Comparison of ENCODE assay signal across 1 cellular context in the genomic region with DNA sequence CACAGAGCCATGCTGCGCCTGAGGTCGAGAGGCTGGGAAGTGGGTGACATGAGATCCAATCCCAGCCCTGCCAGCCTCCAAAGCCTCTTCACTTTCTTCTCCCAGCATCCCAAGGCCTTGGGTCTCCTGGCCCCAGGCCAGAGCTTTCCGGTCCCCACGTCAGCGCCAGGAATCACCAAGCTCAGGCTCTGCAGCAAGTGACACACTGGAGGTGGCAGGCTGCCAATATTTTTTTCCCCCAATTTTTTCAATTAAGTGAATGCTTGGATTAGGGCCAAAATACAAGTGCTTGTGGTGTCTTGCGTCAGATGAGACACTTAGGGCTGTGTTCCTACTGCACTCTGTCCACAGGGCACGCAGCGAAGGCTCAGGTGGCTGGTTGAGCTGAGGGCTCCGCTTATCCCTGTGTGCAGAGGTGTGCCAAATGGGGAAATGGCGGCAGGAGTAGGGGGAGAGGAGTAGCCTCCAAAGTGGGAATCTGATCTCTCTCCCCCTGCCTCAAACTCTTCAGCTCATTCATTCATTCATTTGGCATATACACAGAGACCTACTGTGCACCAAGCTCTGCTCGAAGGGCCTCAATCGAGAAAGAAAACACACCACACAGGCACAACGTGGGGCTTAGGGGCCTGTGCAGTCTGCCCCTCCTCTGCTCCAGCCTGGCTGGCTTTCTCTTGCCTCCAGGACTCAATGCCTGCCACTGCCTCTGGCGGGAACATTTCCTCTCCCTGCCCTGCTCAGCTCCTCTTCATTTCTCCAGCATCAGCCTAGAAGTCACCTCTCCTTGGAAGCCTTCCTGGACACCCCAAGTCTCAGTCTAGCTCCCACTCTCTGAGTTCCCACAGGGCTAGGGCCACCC.
A peak's percentile ranks its signal among the peaks of the same experiment; 100 is the strongest.
TF ChIP-seq lines count a peak whose summit lies in the region.

No MANE protein-coding gene starts in this region.

TF ChIP-seq in K562, 482 proteins besides CTCF, POLR2A, EP300 and RAD21 (continued from another document and continues in another):
- TF ChIP-seq, protein P1, sequence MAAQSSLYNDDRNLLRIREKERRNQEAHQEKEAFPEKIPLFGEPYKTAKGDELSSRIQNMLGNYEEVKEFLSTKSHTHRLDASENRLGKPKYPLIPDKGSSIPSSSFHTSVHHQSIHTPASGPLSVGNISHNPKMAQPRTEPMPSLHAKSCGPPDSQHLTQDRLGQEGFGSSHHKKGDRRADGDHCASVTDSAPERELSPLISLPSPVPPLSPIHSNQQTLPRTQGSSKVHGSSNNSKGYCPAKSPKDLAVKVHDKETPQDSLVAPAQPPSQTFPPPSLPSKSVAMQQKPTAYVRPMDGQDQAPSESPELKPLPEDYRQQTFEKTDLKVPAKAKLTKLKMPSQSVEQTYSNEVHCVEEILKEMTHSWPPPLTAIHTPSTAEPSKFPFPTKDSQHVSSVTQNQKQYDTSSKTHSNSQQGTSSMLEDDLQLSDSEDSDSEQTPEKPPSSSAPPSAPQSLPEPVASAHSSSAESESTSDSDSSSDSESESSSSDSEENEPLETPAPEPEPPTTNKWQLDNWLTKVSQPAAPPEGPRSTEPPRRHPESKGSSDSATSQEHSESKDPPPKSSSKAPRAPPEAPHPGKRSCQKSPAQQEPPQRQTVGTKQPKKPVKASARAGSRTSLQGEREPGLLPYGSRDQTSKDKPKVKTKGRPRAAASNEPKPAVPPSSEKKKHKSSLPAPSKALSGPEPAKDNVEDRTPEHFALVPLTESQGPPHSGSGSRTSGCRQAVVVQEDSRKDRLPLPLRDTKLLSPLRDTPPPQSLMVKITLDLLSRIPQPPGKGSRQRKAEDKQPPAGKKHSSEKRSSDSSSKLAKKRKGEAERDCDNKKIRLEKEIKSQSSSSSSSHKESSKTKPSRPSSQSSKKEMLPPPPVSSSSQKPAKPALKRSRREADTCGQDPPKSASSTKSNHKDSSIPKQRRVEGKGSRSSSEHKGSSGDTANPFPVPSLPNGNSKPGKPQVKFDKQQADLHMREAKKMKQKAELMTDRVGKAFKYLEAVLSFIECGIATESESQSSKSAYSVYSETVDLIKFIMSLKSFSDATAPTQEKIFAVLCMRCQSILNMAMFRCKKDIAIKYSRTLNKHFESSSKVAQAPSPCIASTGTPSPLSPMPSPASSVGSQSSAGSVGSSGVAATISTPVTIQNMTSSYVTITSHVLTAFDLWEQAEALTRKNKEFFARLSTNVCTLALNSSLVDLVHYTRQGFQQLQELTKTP (IDR thresholded peaks at IDR 0.05; ENCODE audit: low read depth in 1 of 2, partially characterized antibody in 2 of 2): no peak
- TF ChIP-seq ZNF830 (CRISPR knock-in tag; IDR thresholded peaks at IDR 0.05) (no peak), ATF7 (IDR thresholded peaks at IDR 0.05) (peak; percentile 47; the same call in 1 of the 2 replicates), TSC22D4 (tag; IDR thresholded peaks at IDR 0.05) (no peak), KAT2B (IDR thresholded peaks at IDR 0.05; ENCODE audit: low read depth, low read length) (no peak), NFIC (IDR thresholded peaks at IDR 0.05) (peak; percentile 94), L3MBTL2 (IDR thresholded peaks at IDR 0.05) (peak; percentile 18; the same call in 1 of the 2 replicates), KLF13 (tag; IDR thresholded peaks at IDR 0.05; ENCODE audit: borderline replicate concordance, low read depth) (no peak), JUNB (CRISPR knock-in tag; conservative IDR thresholded peaks at IDR 0.05) (no peak), ZNF311 (CRISPR knock-in tag; IDR thresholded peaks at IDR 0.05) (no peak), ZNF589 (CRISPR knock-in tag; IDR thresholded peaks at IDR 0.05; ENCODE audit: low read depth) (peak; percentile 69; the same call in 1 of the 2 replicates), BCL6 (CRISPR knock-in tag; IDR thresholded peaks at IDR 0.05) (no peak), ZBTB8A (IDR thresholded peaks at IDR 0.05; ENCODE audit: partially characterized antibody) (no peak), ZNF586 (CRISPR knock-in tag; conservative IDR thresholded peaks at IDR 0.05) (no peak), ZNF24 (IDR thresholded peaks at IDR 0.05) (peak; percentile 64; the same call in 1 of the 2 replicates), SMAD3 (CRISPR knock-in tag; conservative IDR thresholded peaks at IDR 0.05) (no peak), ZEB2 (IDR thresholded peaks at IDR 0.05) (no peak), ZBTB7A (IDR thresholded peaks at IDR 0.05; ENCODE audit: borderline replicate concordance, control insufficient read depth, low read depth, low read length) (no peak), IRF2 (CRISPR knock-in tag; IDR thresholded peaks at IDR 0.05) (no peak), BDP1 (IDR thresholded peaks at IDR 0.05; ENCODE audit: insufficient read depth, insufficient read length) (no peak), CTBP1 (IDR thresholded peaks at IDR 0.05; ENCODE audit: borderline replicate concordance) (no peak), SMARCB1 (IDR thresholded peaks at IDR 0.05; ENCODE audit: insufficient read length, low read depth) (no peak), FOXK2 (conservative IDR thresholded peaks at IDR 0.05 in 1 of 2, IDR thresholded peaks at IDR 0.05 in 1 of 2; ENCODE audit: low read depth in 2 of 2) (no peak)
- TF ChIP-seq, protein P2, sequence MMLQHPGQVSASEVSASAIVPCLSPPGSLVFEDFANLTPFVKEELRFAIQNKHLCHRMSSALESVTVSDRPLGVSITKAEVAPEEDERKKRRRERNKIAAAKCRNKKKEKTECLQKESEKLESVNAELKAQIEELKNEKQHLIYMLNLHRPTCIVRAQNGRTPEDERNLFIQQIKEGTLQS (IDR thresholded peaks at IDR 0.05): peak; percentile 56; the same call in 1 of the 2 replicates
- TF ChIP-seq, protein P2 (CRISPR knock-in tag; conservative IDR thresholded peaks at IDR 0.05): no peak
- TF ChIP-seq, protein P3, sequence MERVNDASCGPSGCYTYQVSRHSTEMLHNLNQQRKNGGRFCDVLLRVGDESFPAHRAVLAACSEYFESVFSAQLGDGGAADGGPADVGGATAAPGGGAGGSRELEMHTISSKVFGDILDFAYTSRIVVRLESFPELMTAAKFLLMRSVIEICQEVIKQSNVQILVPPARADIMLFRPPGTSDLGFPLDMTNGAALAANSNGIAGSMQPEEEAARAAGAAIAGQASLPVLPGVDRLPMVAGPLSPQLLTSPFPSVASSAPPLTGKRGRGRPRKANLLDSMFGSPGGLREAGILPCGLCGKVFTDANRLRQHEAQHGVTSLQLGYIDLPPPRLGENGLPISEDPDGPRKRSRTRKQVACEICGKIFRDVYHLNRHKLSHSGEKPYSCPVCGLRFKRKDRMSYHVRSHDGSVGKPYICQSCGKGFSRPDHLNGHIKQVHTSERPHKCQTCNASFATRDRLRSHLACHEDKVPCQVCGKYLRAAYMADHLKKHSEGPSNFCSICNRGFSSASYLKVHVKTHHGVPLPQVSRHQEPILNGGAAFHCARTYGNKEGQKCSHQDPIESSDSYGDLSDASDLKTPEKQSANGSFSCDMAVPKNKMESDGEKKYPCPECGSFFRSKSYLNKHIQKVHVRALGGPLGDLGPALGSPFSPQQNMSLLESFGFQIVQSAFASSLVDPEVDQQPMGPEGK (CRISPR knock-in tag; IDR thresholded peaks at IDR 0.05; ENCODE audit: borderline replicate concordance): no peak
- TF ChIP-seq, protein P4, sequence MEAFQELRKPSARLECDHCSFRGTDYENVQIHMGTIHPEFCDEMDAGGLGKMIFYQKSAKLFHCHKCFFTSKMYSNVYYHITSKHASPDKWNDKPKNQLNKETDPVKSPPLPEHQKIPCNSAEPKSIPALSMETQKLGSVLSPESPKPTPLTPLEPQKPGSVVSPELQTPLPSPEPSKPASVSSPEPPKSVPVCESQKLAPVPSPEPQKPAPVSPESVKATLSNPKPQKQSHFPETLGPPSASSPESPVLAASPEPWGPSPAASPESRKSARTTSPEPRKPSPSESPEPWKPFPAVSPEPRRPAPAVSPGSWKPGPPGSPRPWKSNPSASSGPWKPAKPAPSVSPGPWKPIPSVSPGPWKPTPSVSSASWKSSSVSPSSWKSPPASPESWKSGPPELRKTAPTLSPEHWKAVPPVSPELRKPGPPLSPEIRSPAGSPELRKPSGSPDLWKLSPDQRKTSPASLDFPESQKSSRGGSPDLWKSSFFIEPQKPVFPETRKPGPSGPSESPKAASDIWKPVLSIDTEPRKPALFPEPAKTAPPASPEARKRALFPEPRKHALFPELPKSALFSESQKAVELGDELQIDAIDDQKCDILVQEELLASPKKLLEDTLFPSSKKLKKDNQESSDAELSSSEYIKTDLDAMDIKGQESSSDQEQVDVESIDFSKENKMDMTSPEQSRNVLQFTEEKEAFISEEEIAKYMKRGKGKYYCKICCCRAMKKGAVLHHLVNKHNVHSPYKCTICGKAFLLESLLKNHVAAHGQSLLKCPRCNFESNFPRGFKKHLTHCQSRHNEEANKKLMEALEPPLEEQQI (IDR thresholded peaks at IDR 0.05): no peak
- TF ChIP-seq, protein P5, sequence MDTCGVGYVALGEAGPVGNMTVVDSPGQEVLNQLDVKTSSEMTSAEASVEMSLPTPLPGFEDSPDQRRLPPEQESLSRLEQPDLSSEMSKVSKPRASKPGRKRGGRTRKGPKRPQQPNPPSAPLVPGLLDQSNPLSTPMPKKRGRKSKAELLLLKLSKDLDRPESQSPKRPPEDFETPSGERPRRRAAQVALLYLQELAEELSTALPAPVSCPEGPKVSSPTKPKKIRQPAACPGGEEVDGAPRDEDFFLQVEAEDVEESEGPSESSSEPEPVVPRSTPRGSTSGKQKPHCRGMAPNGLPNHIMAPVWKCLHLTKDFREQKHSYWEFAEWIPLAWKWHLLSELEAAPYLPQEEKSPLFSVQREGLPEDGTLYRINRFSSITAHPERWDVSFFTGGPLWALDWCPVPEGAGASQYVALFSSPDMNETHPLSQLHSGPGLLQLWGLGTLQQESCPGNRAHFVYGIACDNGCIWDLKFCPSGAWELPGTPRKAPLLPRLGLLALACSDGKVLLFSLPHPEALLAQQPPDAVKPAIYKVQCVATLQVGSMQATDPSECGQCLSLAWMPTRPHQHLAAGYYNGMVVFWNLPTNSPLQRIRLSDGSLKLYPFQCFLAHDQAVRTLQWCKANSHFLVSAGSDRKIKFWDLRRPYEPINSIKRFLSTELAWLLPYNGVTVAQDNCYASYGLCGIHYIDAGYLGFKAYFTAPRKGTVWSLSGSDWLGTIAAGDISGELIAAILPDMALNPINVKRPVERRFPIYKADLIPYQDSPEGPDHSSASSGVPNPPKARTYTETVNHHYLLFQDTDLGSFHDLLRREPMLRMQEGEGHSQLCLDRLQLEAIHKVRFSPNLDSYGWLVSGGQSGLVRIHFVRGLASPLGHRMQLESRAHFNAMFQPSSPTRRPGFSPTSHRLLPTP (IDR thresholded peaks at IDR 0.05; ENCODE audit: borderline replicate concordance, extremely low read depth, insufficient read length): no peak
- TF ChIP-seq, protein P6, sequence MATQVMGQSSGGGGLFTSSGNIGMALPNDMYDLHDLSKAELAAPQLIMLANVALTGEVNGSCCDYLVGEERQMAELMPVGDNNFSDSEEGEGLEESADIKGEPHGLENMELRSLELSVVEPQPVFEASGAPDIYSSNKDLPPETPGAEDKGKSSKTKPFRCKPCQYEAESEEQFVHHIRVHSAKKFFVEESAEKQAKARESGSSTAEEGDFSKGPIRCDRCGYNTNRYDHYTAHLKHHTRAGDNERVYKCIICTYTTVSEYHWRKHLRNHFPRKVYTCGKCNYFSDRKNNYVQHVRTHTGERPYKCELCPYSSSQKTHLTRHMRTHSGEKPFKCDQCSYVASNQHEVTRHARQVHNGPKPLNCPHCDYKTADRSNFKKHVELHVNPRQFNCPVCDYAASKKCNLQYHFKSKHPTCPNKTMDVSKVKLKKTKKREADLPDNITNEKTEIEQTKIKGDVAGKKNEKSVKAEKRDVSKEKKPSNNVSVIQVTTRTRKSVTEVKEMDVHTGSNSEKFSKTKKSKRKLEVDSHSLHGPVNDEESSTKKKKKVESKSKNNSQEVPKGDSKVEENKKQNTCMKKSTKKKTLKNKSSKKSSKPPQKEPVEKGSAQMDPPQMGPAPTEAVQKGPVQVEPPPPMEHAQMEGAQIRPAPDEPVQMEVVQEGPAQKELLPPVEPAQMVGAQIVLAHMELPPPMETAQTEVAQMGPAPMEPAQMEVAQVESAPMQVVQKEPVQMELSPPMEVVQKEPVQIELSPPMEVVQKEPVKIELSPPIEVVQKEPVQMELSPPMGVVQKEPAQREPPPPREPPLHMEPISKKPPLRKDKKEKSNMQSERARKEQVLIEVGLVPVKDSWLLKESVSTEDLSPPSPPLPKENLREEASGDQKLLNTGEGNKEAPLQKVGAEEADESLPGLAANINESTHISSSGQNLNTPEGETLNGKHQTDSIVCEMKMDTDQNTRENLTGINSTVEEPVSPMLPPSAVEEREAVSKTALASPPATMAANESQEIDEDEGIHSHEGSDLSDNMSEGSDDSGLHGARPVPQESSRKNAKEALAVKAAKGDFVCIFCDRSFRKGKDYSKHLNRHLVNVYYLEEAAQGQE (CRISPR knock-in tag; IDR thresholded peaks at IDR 0.05; ENCODE audit: low read depth): no peak
- TF ChIP-seq, protein P7, sequence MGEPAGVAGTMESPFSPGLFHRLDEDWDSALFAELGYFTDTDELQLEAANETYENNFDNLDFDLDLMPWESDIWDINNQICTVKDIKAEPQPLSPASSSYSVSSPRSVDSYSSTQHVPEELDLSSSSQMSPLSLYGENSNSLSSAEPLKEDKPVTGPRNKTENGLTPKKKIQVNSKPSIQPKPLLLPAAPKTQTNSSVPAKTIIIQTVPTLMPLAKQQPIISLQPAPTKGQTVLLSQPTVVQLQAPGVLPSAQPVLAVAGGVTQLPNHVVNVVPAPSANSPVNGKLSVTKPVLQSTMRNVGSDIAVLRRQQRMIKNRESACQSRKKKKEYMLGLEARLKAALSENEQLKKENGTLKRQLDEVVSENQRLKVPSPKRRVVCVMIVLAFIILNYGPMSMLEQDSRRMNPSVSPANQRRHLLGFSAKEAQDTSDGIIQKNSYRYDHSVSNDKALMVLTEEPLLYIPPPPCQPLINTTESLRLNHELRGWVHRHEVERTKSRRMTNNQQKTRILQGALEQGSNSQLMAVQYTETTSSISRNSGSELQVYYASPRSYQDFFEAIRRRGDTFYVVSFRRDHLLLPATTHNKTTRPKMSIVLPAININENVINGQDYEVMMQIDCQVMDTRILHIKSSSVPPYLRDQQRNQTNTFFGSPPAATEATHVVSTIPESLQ (CRISPR knock-in tag; IDR thresholded peaks at IDR 0.05): no peak
- TF ChIP-seq, protein P8, sequence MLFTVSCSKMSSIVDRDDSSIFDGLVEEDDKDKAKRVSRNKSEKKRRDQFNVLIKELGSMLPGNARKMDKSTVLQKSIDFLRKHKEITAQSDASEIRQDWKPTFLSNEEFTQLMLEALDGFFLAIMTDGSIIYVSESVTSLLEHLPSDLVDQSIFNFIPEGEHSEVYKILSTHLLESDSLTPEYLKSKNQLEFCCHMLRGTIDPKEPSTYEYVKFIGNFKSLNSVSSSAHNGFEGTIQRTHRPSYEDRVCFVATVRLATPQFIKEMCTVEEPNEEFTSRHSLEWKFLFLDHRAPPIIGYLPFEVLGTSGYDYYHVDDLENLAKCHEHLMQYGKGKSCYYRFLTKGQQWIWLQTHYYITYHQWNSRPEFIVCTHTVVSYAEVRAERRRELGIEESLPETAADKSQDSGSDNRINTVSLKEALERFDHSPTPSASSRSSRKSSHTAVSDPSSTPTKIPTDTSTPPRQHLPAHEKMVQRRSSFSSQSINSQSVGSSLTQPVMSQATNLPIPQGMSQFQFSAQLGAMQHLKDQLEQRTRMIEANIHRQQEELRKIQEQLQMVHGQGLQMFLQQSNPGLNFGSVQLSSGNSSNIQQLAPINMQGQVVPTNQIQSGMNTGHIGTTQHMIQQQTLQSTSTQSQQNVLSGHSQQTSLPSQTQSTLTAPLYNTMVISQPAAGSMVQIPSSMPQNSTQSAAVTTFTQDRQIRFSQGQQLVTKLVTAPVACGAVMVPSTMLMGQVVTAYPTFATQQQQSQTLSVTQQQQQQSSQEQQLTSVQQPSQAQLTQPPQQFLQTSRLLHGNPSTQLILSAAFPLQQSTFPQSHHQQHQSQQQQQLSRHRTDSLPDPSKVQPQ (CRISPR knock-in tag; IDR thresholded peaks at IDR 0.05; ENCODE audit: borderline replicate concordance): no peak
